ENCODE assay signal across 10 cellular contexts in the genomic region with DNA sequence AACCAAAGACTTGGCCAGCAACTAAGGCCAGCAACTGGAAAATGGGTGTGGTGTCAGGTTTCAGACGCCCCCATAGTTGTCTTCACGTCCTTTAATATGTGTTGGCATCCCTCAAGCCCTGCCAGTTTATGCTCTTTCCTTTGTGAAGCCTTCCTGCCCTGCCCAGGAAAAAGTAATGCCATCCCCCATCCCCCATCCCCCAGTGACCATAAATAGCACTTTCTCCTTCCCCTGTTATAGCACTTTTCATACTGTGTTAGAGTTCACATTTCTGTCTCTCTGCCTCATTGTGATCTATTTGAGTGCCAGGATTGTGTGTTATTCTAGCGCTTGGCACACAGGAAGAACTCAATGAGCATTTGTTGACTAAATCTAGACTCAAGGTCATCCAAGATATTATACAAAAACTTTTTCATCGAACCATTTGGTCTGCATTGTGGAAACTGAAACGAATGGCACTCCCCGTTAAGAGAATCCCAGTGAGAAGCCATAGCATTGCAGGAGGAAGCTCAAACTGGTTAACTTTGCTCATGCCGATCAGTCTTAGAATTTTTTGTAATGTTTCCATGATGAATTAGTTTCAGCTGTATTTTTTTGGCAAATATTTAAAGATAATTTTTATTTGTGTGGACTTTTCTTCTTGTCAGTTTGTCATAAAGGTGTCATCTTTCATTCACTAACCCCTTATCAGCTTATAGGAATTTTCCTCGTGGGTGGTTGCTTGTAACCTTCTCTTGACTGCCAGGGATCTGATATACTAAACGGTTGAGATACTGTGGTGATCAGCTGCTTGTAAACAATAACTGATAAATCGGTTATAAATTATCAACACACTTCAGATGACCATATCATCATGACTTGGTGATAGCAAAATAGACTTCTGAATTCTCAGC. TPM values are rescaled to one million over a fixed set of nuclear protein-coding genes. Genes with fewer than 3 reads are reported as not detected.
A peak's percentile ranks its signal among the peaks of the same experiment; 100 is the strongest.
DNase-seq lines count a peak whose midpoint lies in the region; ATAC-seq and TF ChIP-seq lines count a peak whose summit lies in the region.
"Had no signal": no experiment of that assay in that cellular context is flagged by ENCODE, and none has a peak within 500 bp of the region (broad histone marks: within the 10 kb centered on the region; RNA-seq: fewer than 3 reads in every experiment).

No MANE protein-coding gene starts in this region.

- H3K9me3 ChIP-seq in Caco-2 (no peaks in the 10 kb centered on the region), PC-9 (ENCODE audit: insufficient read depth, low read depth) (no peaks in the 10 kb centered on the region)

- no peaks in the 10 kb centered on the region for H3K27me3 Mint-ChIP-seq in Caco-2 (ENCODE audit: insufficient read depth, unreplicated experiment)
- H3K27me3 Mint-ChIP-seq in osteocyte (ENCODE audit: unreplicated experiment): no peaks in the 10 kb centered on the region

- BruUV-seq in Caco-2 (replicated peaks; lab: Mats Ljungman, UMichigan) (no TSS peak), PC-9 (replicated peaks; lab: Mats Ljungman, UMichigan) (no TSS peak)

- TF ChIP-seq CTCF in Caco-2 (IDR thresholded peaks at IDR 0.05; ENCODE audit: insufficient read depth in 1 of 2, low read depth in 1 of 2, low read length in 1 of 2, severe bottlenecking in 1 of 2, unreplicated experiment in 1 of 2) (no peak), PC-9 (conservative IDR thresholded peaks at IDR 0.05) (no peak), osteocyte (IDR thresholded peaks at IDR 0.05) (no peak), GM13976 (IDR thresholded peaks at IDR 0.05; ENCODE audit: borderline replicate concordance, control extremely low read depth, extremely low read depth, insufficient read depth, missing control alignments) (no peak)

- ATAC-seq in HG02852 (IDR thresholded peaks at IDR 0.05; ENCODE audit: unreplicated experiment) (no peak), GM18861 (IDR thresholded peaks at IDR 0.05; ENCODE audit: unreplicated experiment) (no peak)
- ATAC-seq: activated T-cell treated with anti-CD3 and anti-CD28 coated beads, Interleukin-2, amount 50 U/mL, for 4 hours had no signal

- H3K4me3 ChIP-seq in Caco-2 (ENCODE audit: low read depth, low read length) (no peak overlapping the region), PC-9 (peak overlapping the region; percentile 29; the same call in 1 of the 2 replicates)

- no peak for TF ChIP-seq POLR2A in erythroblast (IDR thresholded peaks at IDR 0.05; ENCODE audit: low read length)

- H3K27ac Mint-ChIP-seq in Caco-2 (ENCODE audit: unreplicated experiment): peak overlapping the region; percentile 4
- H3K27ac Mint-ChIP-seq in osteocyte (ENCODE audit: unreplicated experiment): peak overlapping the region; percentile 91
- H3K27ac Mint-ChIP-seq: CD4-positive, alpha-beta memory T cell had no signal

- H3K27ac ChIP-seq in PC-9: peak overlapping the region; percentile 78

- intact Hi-C loops in Caco-2 (cut with micrococcal nuclease; ENCODE audit: unreplicated experiment): loop anchor here (1.0 to 5.0 kb wide), 2 partner anchors 10 to 81 kb away; no protein-coding TSS in a partner anchor
- intact Hi-C loops in PC-9 (cut with micrococcal nuclease; ENCODE audit: unreplicated experiment): loop anchor here (5.0 kb wide), 2 partner anchors 91 to 191 kb away; no protein-coding TSS in a partner anchor

- peak overlapping the region; percentile 69 for H3K4me2 ChIP-seq in PC-9

- no peaks in the 10 kb centered on the region for H3K36me3 ChIP-seq in Caco-2 (ENCODE audit: control insufficient read depth, insufficient read depth, low read length)
- 0 out of 2 replicates have a peak, but pooled peaks cover 8% of the 10 kb centered on the region for H3K36me3 ChIP-seq in PC-9 (ENCODE audit: low read depth)

- H3K4me1 ChIP-seq in Caco-2 (peaks cover 96% of the 10 kb centered on the region), PC-9 (replicated peaks; ENCODE audit: insufficient read depth) (peaks cover 99% of the 10 kb centered on the region)

- H3K9me2 ChIP-seq in PC-9 (ENCODE audit: insufficient read depth): no peaks in the 10 kb centered on the region

- H3K27me3 ChIP-seq in Caco-2 (replicated peaks; ENCODE audit: control insufficient read depth, insufficient read depth, low read length) (no peaks in the 10 kb centered on the region), PC-9 (ENCODE audit: insufficient read depth, low read depth) (no peaks in the 10 kb centered on the region)

- H3K4me3 Mint-ChIP-seq in Caco-2 (ENCODE audit: unreplicated experiment): peak overlapping the region; percentile 47
- H3K4me3 Mint-ChIP-seq in osteocyte (ENCODE audit: unreplicated experiment): peak overlapping the region; percentile 45
- H3K4me3 Mint-ChIP-seq: activated T-cell treated with anti-CD3 and anti-CD28 coated beads, Interleukin-2, amount 50 U/mL, for 4 hours; CD4-positive, alpha-beta memory T cell had no signal

- H4K20me1 ChIP-seq in PC-9 (ENCODE audit: insufficient read depth): no peaks in the 10 kb centered on the region; the same call in 1 of the 2 replicates

- peaks cover 58% of the 10 kb centered on the region for H3F3A ChIP-seq in PC-9 (ENCODE audit: insufficient read depth, low read depth)

- peaks cover 99% of the 10 kb centered on the region for H3K79me2 ChIP-seq in PC-9 (ENCODE audit: low read depth)

- H3K36me3 Mint-ChIP-seq in Caco-2 (ENCODE audit: insufficient read depth, unreplicated experiment) (peaks cover 86% of the 10 kb centered on the region), osteocyte (ENCODE audit: unreplicated experiment) (no peaks in the 10 kb centered on the region)
- H3K36me3 Mint-ChIP-seq: CD4-positive, alpha-beta memory T cell had no signal

- CTCF ChIA-PET in Caco-2 (lab: Charles Lee): interaction anchor here (1.1 kb wide), 1 partner anchor 89 kb away, joined by 3 read pairs; no protein-coding TSS in a partner anchor
- CTCF ChIA-PET in PC-9 (lab: Charles Lee): interaction anchor here (0.6 to 1.0 kb wide), 3 partner anchors 13 to 503 kb away, joined by 3 to 6 read pairs (median 3); no protein-coding TSS in a partner anchor

- H3K9me3 Mint-ChIP-seq in Caco-2 (ENCODE audit: unreplicated experiment): no peaks in the 10 kb centered on the region
- no peaks in the 10 kb centered on the region for H3K9me3 Mint-ChIP-seq in osteocyte (ENCODE audit: unreplicated experiment)
- H3K9me3 Mint-ChIP-seq: activated T-cell treated with anti-CD3 and anti-CD28 coated beads, Interleukin-2, amount 50 U/mL, for 4 hours; CD4-positive, alpha-beta memory T cell had no signal

- in situ Hi-C loops in GM13976 (cut with MboI; ENCODE audit: low sequenced_read_pairs, unreplicated experiment): no loop called here

- DNase-seq in Caco-2 (no peak), PC-9 (peak; percentile 21 to 58), erythroblast (lab: John Stamatoyannopoulos, UW) (peak; percentile 41 to 75), osteocyte (ENCODE audit: extremely low spot score, unreplicated experiment) (no peak), GM13976 (ENCODE audit: low spot score) (no peak), cerebellar cortex (ENCODE audit: low spot score) (no peak)
- DNase-seq: activated T-cell treated with anti-CD3 and anti-CD28 coated beads, Interleukin-2, amount 50 U/mL, for 4 hours; CD4-positive, alpha-beta memory T cell had no signal

- peaks cover 80% of the 10 kb centered on the region for H3K4me1 Mint-ChIP-seq in Caco-2 (ENCODE audit: low read depth, unreplicated experiment)
- peaks cover 94% of the 10 kb centered on the region for H3K4me1 Mint-ChIP-seq in osteocyte (ENCODE audit: unreplicated experiment)

- no peak overlapping the region for H2AFZ ChIP-seq in PC-9

- POLR2A ChIA-PET in Caco-2 (lab: Charles Lee): interaction anchor here (0.7 kb wide), 1 partner anchor 17 kb away, joined by 3 read pairs; no protein-coding TSS in a partner anchor
- POLR2A ChIA-PET in PC-9 (lab: Charles Lee; ENCODE audit: unreplicated experiment): interaction anchor here (0.6 to 0.8 kb wide), 2 partner anchors 40 to 90 kb away, joined by 3 to 7 read pairs; no protein-coding TSS in a partner anchor

RNA-seq across cellular contexts. Expression of a gene that starts 15.7 kb away (rescaled TPM):
- 270 and 292 TPM in 2 replicates for total RNA-seq in Caco-2 (2022)
- 133 and 154 TPM in 2 replicates for total RNA-seq in PC-9 (2021)
- total RNA-seq in osteocyte: 167 and 194 TPM in 2 replicates

Comparison
In these comparisons a context has a peak if more than half of its experiments do, and no peak if none do; other contexts are left out.
1. DNase-seq: peak in PC-9 (2 of 2) and erythroblast (2 of 2); none in Caco-2 (0 of 2), osteocyte (single experiment), GM13976 (single experiment) and cerebellar cortex (single experiment).